35 cellular contexts compared by ENCODE assay signal in the genomic region with DNA sequence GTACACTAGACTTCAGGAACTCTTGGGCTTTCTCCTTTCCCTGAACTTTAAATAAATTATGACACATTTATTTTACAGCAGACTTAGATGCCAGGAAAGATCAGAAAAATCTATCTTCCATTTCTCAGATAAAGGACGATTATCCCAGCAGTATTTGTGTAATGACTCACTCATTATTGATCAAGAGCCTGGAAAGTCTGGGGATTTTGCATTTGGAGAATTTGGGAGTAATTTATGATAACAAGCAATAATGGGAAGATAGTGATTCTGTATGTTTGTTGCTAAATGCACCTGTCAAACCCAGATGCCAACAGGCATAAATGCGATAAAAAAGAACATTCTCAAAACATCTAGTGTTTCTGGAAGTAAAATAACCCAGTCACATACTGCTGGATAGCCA.
"Had no signal": no experiment of that assay in that cellular context is flagged by ENCODE, and none has a peak within 500 bp of the region (broad histone marks: within the 10 kb centered on the region; RNA-seq: fewer than 3 reads in every experiment).

No MANE protein-coding gene starts in this region.

- H3K27me3 ChIP-seq: MG63 had no signal

- H3K9ac ChIP-seq: KMS-11 had no signal

- H3K4me3 ChIP-seq: MG63 had no signal

- H3K9me3 ChIP-seq: MG63 had no signal

- H3K27ac ChIP-seq: KMS-11 had no signal

- H3K4me2 ChIP-seq: KMS-11 had no signal

- DNase-seq: Karpas-422, Kasumi-1, KG1, MG63, MM.1S, MV-4-11, NCI-H1048, NCI-H1092, NCI-H1092 treated with DMSO at 0.1 percent for 48 hours, NCI-H1105, NCI-H1105 treated with DMSO at 0.1 percent for 48 hours, NCI-H1417, NCI-H1417 treated with DMSO at 0.1 percent for 48 hours, NCI-H1436, NCI-H1436 treated with DMSO at 0.1 percent for 48 hours, NCI-H146, NCI-H1694, NCI-H1694 treated with DMSO at 0.1 percent for 48 hours, NCI-H187, NCI-H187 treated with DMSO at 0.1 percent for 48 hours, NCI-H1930, NCI-H2029, NCI-H2029 treated with DMSO at 0.1 percent for 48 hours, NCI-H2081, NCI-H2081 treated with DMSO at 0.1 percent for 48 hours, NCI-H2107, NCI-H2171, NCI-H2171 treated with DMSO at 0.1 percent for 48 hours, NCI-H2227 treated with DMSO at 0.1 percent for 48 hours, NCI-H226, NCI-H345, NCI-H446, NCI-H446 treated with DMSO at 0.1 percent for 48 hours, NCI-H510A had no signal

- H3K36me3 ChIP-seq: MG63 had no signal
